Comparison of ENCODE assay signal across 2 cellular contexts in the genomic region with DNA sequence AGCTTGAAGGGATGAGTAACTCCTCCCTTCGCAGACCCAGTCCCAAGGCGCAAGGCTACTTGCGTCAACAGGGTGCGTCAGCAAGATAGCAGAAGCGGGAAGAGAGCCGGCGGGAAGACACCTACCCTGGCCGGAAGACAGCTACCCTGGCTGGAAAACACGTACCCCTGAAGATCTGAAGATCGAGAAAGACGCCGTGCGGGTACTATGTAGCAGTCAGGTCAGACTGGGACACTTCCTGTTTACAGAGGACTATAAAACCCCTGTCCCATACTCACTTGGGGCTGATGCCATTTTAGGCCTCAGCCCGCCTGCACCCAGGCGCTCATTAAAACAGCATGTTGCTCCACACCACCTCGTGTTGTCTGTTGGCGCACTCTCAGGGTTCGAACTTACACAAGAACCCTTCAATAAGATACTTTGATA.
TF ChIP-seq lines count a peak whose summit lies in the region.

No MANE protein-coding gene starts in this region.

TF ChIP-seq in GM23338, 12 proteins besides CTCF, POLR2A, EP300 and RAD21 (continued from another document):
- TF ChIP-seq ZNF114 (CRISPR knock-in tag; IDR thresholded peaks at IDR 0.05), result no peak
TF ChIP-seq in GM23338: peak in this region for 0.

TF ChIP-seq in K562, 482 proteins besides CTCF, POLR2A, EP300 and RAD21 (continued from another document and continues in another):
- TF ChIP-seq, protein P1, sequence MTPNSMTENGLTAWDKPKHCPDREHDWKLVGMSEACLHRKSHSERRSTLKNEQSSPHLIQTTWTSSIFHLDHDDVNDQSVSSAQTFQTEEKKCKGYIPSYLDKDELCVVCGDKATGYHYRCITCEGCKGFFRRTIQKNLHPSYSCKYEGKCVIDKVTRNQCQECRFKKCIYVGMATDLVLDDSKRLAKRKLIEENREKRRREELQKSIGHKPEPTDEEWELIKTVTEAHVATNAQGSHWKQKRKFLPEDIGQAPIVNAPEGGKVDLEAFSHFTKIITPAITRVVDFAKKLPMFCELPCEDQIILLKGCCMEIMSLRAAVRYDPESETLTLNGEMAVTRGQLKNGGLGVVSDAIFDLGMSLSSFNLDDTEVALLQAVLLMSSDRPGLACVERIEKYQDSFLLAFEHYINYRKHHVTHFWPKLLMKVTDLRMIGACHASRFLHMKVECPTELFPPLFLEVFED (CRISPR knock-in tag; conservative IDR thresholded peaks at IDR 0.05), result no peak
- TF ChIP-seq ZNF75A (CRISPR knock-in tag; IDR thresholded peaks at IDR 0.05) (no peak), EGR1 (conservative IDR thresholded peaks at IDR 0.05) (no peak), SLC30A9 (CRISPR knock-in tag; IDR thresholded peaks at IDR 0.05) (no peak), SMAD1 (IDR thresholded peaks at IDR 0.05; ENCODE audit: low read depth, low read length, partially characterized antibody) (no peak), SREBF1 (IDR thresholded peaks at IDR 0.05; ENCODE audit: borderline replicate concordance, low read depth, low read length) (no peak), SMARCA4 (IDR thresholded peaks at IDR 0.05) (no peak), TOE1 (IDR thresholded peaks at IDR 0.05; ENCODE audit: borderline replicate concordance) (no peak), TOE1 (CRISPR knock-in tag; IDR thresholded peaks at IDR 0.05; ENCODE audit: borderline replicate concordance, low read depth) (no peak), ARID1B (IDR thresholded peaks at IDR 0.05) (no peak), ZNF695 (CRISPR knock-in tag; IDR thresholded peaks at IDR 0.05) (no peak), TGIF2 (CRISPR knock-in tag; IDR thresholded peaks at IDR 0.05) (no peak), CCAR2 (IDR thresholded peaks at IDR 0.05; ENCODE audit: low read depth, low read length) (no peak), CBFA2T2 (conservative IDR thresholded peaks at IDR 0.05) (no peak), ZFP30 (CRISPR knock-in tag; IDR thresholded peaks at IDR 0.05; ENCODE audit: borderline replicate concordance) (no peak), SIN3A (IDR thresholded peaks at IDR 0.05; ENCODE audit: borderline replicate concordance in 2 of 2, control insufficient read depth in 1 of 2, low read depth in 2 of 2, low read length in 2 of 2) (peak in 1 of 2 experiments; percentile 25; a peak in 1 of 4 replicates), RHOXF2B (CRISPR knock-in tag; conservative IDR thresholded peaks at IDR 0.05) (no peak), ZNF583 (CRISPR knock-in tag; IDR thresholded peaks at IDR 0.05) (no peak; the same call in 1 of the 2 replicates), ZNF431 (CRISPR knock-in tag; IDR thresholded peaks at IDR 0.05) (no peak)
- TF ChIP-seq, protein P2, sequence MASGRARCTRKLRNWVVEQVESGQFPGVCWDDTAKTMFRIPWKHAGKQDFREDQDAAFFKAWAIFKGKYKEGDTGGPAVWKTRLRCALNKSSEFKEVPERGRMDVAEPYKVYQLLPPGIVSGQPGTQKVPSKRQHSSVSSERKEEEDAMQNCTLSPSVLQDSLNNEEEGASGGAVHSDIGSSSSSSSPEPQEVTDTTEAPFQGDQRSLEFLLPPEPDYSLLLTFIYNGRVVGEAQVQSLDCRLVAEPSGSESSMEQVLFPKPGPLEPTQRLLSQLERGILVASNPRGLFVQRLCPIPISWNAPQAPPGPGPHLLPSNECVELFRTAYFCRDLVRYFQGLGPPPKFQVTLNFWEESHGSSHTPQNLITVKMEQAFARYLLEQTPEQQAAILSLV (tag; IDR thresholded peaks at IDR 0.05), result no peak
- TF ChIP-seq, protein P3, sequence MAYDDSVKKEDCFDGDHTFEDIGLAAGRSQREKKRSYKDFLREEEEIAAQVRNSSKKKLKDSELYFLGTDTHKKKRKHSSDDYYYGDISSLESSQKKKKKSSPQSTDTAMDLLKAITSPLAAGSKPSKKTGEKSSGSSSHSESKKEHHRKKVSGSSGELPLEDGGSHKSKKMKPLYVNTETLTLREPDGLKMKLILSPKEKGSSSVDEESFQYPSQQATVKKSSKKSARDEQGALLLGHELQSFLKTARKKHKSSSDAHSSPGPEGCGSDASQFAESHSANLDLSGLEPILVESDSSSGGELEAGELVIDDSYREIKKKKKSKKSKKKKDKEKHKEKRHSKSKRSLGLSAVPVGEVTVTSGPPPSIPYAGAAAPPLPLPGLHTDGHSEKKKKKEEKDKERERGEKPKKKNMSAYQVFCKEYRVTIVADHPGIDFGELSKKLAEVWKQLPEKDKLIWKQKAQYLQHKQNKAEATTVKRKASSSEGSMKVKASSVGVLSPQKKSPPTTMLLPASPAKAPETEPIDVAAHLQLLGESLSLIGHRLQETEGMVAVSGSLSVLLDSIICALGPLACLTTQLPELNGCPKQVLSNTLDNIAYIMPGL (CRISPR knock-in tag; IDR thresholded peaks at IDR 0.05), result no peak
- TF ChIP-seq, protein P4, sequence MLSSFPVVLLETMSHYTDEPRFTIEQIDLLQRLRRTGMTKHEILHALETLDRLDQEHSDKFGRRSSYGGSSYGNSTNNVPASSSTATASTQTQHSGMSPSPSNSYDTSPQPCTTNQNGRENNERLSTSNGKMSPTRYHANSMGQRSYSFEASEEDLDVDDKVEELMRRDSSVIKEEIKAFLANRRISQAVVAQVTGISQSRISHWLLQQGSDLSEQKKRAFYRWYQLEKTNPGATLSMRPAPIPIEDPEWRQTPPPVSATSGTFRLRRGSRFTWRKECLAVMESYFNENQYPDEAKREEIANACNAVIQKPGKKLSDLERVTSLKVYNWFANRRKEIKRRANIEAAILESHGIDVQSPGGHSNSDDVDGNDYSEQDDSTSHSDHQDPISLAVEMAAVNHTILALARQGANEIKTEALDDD (IDR thresholded peaks at IDR 0.05), result no peak
- TF ChIP-seq, protein P5, sequence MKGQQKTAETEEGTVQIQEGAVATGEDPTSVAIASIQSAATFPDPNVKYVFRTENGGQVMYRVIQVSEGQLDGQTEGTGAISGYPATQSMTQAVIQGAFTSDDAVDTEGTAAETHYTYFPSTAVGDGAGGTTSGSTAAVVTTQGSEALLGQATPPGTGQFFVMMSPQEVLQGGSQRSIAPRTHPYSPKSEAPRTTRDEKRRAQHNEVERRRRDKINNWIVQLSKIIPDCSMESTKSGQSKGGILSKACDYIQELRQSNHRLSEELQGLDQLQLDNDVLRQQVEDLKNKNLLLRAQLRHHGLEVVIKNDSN (CRISPR knock-in tag; IDR thresholded peaks at IDR 0.05), result no peak
- TF ChIP-seq, protein P6, sequence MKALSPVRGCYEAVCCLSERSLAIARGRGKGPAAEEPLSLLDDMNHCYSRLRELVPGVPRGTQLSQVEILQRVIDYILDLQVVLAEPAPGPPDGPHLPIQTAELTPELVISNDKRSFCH (CRISPR knock-in tag; IDR thresholded peaks at IDR 0.05), result no peak
- TF ChIP-seq, protein P6 (tag; IDR thresholded peaks at IDR 0.05), result no peak
- TF ChIP-seq, protein P7, sequence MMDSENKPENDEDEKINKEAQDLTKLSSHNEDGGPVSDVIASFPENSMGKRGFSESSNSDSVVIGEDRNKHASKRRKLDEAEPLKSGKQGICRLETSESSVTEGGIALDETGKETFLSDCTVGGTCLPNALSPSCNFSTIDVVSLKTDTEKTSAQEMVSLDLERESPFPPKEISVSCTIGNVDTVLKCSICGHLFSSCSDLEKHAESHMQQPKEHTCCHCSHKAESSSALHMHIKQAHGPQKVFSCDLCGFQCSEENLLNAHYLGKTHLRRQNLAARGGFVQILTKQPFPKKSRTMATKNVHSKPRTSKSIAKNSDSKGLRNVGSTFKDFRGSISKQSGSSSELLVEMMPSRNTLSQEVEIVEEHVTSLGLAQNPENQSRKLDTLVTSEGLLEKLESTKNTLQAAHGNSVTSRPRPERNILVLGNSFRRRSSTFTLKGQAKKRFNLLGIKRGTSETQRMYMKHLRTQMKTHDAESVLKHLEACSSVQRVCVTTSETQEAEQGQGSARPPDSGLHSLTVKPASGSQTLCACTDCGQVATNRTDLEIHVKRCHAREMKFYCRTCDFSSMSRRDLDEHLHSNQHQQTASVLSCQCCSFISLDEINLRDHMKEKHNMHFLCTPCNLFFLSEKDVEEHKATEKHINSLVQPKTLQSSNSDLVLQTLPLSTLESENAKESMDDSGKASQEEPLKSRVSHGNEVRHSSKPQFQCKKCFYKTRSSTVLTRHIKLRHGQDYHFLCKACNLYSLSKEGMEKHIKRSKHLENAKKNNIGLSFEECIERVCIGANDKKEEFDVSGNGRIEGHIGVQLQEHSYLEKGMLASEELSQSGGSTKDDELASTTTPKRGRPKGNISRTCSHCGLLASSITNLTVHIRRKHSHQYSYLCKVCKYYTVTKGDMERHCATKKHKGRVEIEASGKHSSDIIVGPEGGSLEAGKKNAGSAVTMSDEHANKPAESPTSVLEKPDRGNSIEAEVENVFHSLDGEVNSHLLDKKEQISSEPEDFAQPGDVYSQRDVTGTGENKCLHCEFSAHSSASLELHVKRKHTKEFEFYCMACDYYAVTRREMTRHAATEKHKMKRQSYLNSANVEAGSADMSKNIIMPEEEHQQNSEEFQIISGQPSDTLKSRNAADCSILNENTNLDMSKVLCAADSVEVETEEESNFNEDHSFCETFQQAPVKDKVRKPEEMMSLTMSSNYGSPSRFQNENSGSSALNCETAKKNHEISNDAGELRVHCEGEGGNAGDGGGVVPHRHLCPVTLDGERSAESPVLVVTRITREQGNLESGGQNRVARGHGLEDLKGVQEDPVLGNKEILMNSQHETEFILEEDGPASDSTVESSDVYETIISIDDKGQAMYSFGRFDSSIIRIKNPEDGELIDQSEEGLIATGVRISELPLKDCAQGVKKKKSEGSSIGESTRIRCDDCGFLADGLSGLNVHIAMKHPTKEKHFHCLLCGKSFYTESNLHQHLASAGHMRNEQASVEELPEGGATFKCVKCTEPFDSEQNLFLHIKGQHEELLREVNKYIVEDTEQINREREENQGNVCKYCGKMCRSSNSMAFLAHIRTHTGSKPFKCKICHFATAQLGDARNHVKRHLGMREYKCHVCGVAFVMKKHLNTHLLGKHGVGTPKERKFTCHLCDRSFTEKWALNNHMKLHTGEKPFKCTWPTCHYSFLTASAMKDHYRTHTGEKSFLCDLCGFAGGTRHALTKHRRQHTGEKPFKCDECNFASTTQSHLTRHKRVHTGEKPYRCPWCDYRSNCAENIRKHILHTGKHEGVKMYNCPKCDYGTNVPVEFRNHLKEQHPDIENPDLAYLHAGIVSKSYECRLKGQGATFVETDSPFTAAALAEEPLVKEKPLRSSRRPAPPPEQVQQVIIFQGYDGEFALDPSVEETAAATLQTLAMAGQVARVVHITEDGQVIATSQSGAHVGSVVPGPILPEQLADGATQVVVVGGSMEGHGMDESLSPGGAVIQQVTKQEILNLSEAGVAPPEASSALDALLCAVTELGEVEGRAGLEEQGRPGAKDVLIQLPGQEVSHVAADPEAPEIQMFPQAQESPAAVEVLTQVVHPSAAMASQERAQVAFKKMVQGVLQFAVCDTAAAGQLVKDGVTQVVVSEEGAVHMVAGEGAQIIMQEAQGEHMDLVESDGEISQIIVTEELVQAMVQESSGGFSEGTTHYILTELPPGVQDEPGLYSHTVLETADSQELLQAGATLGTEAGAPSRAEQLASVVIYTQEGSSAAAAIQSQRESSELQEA (IDR thresholded peaks at IDR 0.05; ENCODE audit: low read depth), result no peak
- TF ChIP-seq, protein P8, sequence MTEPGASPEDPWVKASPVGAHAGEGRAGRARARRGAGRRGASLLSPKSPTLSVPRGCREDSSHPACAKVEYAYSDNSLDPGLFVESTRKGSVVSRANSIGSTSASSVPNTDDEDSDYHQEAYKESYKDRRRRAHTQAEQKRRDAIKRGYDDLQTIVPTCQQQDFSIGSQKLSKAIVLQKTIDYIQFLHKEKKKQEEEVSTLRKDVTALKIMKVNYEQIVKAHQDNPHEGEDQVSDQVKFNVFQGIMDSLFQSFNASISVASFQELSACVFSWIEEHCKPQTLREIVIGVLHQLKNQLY (CRISPR knock-in tag; conservative IDR thresholded peaks at IDR 0.05), result no peak
- TF ChIP-seq, protein P9, sequence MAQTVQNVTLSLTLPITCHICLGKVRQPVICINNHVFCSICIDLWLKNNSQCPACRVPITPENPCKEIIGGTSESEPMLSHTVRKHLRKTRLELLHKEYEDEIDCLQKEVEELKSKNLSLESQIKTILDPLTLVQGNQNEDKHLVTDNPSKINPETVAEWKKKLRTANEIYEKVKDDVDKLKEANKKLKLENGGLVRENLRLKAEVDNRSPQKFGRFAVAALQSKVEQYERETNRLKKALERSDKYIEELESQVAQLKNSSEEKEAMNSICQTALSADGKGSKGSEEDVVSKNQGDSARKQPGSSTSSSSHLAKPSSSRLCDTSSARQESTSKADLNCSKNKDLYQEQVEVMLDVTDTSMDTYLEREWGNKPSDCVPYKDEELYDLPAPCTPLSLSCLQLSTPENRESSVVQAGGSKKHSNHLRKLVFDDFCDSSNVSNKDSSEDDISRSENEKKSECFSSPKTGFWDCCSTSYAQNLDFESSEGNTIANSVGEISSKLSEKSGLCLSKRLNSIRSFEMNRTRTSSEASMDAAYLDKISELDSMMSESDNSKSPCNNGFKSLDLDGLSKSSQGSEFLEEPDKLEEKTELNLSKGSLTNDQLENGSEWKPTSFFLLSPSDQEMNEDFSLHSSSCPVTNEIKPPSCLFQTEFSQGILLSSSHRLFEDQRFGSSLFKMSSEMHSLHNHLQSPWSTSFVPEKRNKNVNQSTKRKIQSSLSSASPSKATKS (CRISPR knock-in tag; IDR thresholded peaks at IDR 0.05), result no peak
- TF ChIP-seq, protein P10, sequence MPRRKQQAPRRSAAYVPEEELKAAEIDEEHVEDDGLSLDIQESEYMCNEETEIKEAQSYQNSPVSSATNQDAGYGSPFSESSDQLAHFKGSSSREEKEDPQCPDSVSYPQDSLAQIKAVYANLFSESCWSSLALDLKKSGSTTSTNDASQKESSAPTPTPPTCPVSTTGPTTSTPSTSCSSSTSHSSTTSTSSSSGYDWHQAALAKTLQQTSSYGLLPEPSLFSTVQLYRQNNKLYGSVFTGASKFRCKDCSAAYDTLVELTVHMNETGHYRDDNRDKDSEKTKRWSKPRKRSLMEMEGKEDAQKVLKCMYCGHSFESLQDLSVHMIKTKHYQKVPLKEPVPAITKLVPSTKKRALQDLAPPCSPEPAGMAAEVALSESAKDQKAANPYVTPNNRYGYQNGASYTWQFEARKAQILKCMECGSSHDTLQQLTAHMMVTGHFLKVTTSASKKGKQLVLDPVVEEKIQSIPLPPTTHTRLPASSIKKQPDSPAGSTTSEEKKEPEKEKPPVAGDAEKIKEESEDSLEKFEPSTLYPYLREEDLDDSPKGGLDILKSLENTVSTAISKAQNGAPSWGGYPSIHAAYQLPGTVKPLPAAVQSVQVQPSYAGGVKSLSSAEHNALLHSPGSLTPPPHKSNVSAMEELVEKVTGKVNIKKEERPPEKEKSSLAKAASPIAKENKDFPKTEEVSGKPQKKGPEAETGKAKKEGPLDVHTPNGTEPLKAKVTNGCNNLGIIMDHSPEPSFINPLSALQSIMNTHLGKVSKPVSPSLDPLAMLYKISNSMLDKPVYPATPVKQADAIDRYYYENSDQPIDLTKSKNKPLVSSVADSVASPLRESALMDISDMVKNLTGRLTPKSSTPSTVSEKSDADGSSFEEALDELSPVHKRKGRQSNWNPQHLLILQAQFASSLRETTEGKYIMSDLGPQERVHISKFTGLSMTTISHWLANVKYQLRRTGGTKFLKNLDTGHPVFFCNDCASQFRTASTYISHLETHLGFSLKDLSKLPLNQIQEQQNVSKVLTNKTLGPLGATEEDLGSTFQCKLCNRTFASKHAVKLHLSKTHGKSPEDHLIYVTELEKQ (CRISPR knock-in tag; IDR thresholded peaks at IDR 0.05), result no peak
- TF ChIP-seq, protein P11, sequence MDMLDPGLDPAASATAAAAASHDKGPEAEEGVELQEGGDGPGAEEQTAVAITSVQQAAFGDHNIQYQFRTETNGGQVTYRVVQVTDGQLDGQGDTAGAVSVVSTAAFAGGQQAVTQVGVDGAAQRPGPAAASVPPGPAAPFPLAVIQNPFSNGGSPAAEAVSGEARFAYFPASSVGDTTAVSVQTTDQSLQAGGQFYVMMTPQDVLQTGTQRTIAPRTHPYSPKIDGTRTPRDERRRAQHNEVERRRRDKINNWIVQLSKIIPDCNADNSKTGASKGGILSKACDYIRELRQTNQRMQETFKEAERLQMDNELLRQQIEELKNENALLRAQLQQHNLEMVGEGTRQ (CRISPR knock-in tag; IDR thresholded peaks at IDR 0.05), result no peak
- TF ChIP-seq, protein P12, sequence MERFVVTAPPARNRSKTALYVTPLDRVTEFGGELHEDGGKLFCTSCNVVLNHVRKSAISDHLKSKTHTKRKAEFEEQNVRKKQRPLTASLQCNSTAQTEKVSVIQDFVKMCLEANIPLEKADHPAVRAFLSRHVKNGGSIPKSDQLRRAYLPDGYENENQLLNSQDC (CRISPR knock-in tag; IDR thresholded peaks at IDR 0.05), result no peak
